ENCODE assay signal across 22 cellular contexts in the genomic region with DNA sequence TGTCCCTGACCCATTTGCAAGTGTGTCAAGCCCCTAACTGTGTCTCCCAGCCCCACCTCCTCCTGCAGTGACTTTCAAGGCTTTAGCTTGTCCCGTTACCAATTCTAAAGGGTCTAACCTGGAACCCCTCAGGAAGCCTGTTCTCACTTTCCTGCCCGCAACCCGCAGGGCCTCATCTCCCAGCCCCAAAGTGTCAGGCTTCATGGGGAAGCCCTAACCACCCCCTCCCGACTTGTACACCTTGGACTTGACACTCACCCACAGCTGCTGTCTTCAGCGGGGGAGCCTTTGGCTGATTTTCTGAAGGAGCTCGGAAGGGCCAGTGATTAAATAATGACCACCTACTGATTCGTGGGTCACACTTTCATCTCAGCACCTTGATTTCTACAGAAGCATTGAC. TPM values are rescaled to one million over a fixed set of nuclear protein-coding genes. Genes with fewer than 3 reads are reported as not detected.
A peak's percentile ranks its signal among the peaks of the same experiment; 100 is the strongest.
DNase-seq lines count a peak whose midpoint lies in the region; ATAC-seq and TF ChIP-seq lines count a peak whose summit lies in the region.
"Had no signal": no experiment of that assay in that cellular context is flagged by ENCODE, and none has a peak within 500 bp of the region (broad histone marks: within the 10 kb centered on the region; RNA-seq: fewer than 3 reads in every experiment).

No MANE protein-coding gene starts in this region.

- H3K9me3 ChIP-seq in spleen = no peaks in the 10 kb centered on the region
- H3K9me3 ChIP-seq: lower lobe of right lung, right atrium auricular region had no signal

- TF ChIP-seq POLR2A in spleen (IDR thresholded peaks at IDR 0.05) = no peak

- H3K4me1 Mint-ChIP-seq in activated naive CD4-positive, alpha-beta T cell treated with anti-CD3 and anti-CD28 coated beads for 36 hours (ENCODE audit: low read depth) = peaks cover 78% of the 10 kb centered on the region
- H3K4me1 Mint-ChIP-seq in activated CD8-positive, alpha-beta T cell treated with anti-CD3 and anti-CD28 coated beads, Interleukin-2, amount 10 ng/mL, durations not matched to agents 7 days and 5 days (ENCODE audit: low read depth) = peaks cover 78% of the 10 kb centered on the region
- H3K4me1 Mint-ChIP-seq in stimulated activated naive CD8-positive, alpha-beta T cell treated with anti-CD3 and anti-CD28 coated beads, Interleukin-15, amount 100 ng/mL, for 72 hours = peaks cover 96% of the 10 kb centered on the region

- H3K27ac ChIP-seq in spleen = peak overlapping the region in 3 of 8 donors; percentile 35 to 82 (median 76)
- H3K27ac ChIP-seq: cardiac muscle cell, GM23248, HL-60, lower lobe of right lung, right atrium auricular region had no signal

- no peak for TF ChIP-seq CTCF in spleen (IDR thresholded peaks at IDR 0.05 in 8 of 11, conservative IDR thresholded peaks at IDR 0.05 in 3 of 11)

- peaks cover 76% of the 10 kb centered on the region for H3K36me3 Mint-ChIP-seq in activated naive CD4-positive, alpha-beta T cell treated with anti-CD3 and anti-CD28 coated beads for 36 hours (ENCODE audit: low read depth)
- H3K36me3 Mint-ChIP-seq in activated CD8-positive, alpha-beta T cell treated with anti-CD3 and anti-CD28 coated beads, Interleukin-2, amount 10 ng/mL, durations not matched to agents 7 days and 5 days (ENCODE audit: low read depth) = peaks cover 92% of the 10 kb centered on the region

- POLR2A ChIA-PET in activated CD8-positive, alpha-beta T cell treated with anti-CD3 and anti-CD28 coated beads, Interleukin-2, amount 10 ng/mL, durations not matched to agents 7 days and 5 days (lab: Charles Lee) = interaction anchor here (1.4 to 8.0 kb wide), 7 partner anchors 9 to 39 kb away, joined by 3 to 68 read pairs (median 6); a partner anchor contains a TSS

- ATAC-seq in activated CD8-positive, alpha-beta T cell treated with anti-CD3 and anti-CD28 coated beads, Interleukin-2, amount 10 ng/mL, durations not matched to agents 7 days and 5 days = peak; percentile 41
- peak; percentile 43 for ATAC-seq in stimulated activated naive CD8-positive, alpha-beta T cell treated with anti-CD3 and anti-CD28 coated beads, Interleukin-15, amount 100 ng/mL, for 72 hours
- ATAC-seq: GM12878, lower lobe of right lung had no signal

- intact Hi-C loops in activated naive CD4-positive, alpha-beta T cell treated with anti-CD3 and anti-CD28 coated beads for 36 hours (cut with micrococcal nuclease) = no loop called here
- intact Hi-C loops in spleen (cut with DNase I; ENCODE audit: low total_unique reads) = no loop called here

- CTCF ChIA-PET in activated naive CD4-positive, alpha-beta T cell treated with anti-CD3 and anti-CD28 coated beads for 36 hours (lab: Charles Lee) = interaction anchor here (1.4 to 4.9 kb wide), 2 partner anchors 58 to 62 kb away, joined by 4 to 22 read pairs; no protein-coding TSS in a partner anchor
- CTCF ChIA-PET in activated CD8-positive, alpha-beta T cell treated with anti-CD3 and anti-CD28 coated beads, Interleukin-2, amount 10 ng/mL, durations not matched to agents 7 days and 5 days (lab: Charles Lee) = interaction anchor here (1.0 to 5.5 kb wide), 8 partner anchors 8 to 62 kb away, joined by 3 to 55 read pairs (median 3); a partner anchor contains a TSS

- no peak for DNase-seq in activated naive CD4-positive, alpha-beta T cell treated with anti-CD3 and anti-CD28 coated beads for 36 hours
- DNase-seq in activated naive CD4-positive, alpha-beta T cell (lab: John Stamatoyannopoulos, UW) = no peak
- peak; percentile 50 for DNase-seq in activated CD8-positive, alpha-beta T cell treated with anti-CD3 and anti-CD28 coated beads, Interleukin-2, amount 10 ng/mL, durations not matched to agents 7 days and 5 days
- peak; percentile 30 for DNase-seq in mesenteric fat pad (ENCODE audit: low spot score)
- peak in 1 of 2 donors; percentile 57 for DNase-seq in stimulated activated naive CD8-positive, alpha-beta T cell treated with anti-CD3 and anti-CD28 coated beads, Interleukin-15, amount 100 ng/mL, for 72 hours
- DNase-seq in NCI-H774 (lab: John Stamatoyannopoulos, UW) = no peak
- DNase-seq in spleen = no peak
- no peak for DNase-seq in NCI-H1436 (lab: John Stamatoyannopoulos, UW)
- DNase-seq: amygdala, dermis blood vessel endothelial cell, foreskin melanocyte, GM23248, hypothalamus, islet precursor cell, lower lobe of right lung, NCI-H524, occipital lobe, RPMI8226 had no signal

- peaks cover 0 to 69% (median 40%) of the 10 kb centered on the region in 6 donors for H3K4me1 ChIP-seq in spleen
- H3K4me1 ChIP-seq: lower lobe of right lung, right atrium auricular region had no signal

- H3K36me3 ChIP-seq in spleen = peaks cover 0 to 100% (median 80%) of the 10 kb centered on the region in 6 donors
- H3K36me3 ChIP-seq: cardiac muscle cell had no signal

- H3K27me3 ChIP-seq in spleen (replicated peaks in 1 of 7) = no peaks in the 10 kb centered on the region
- H3K27me3 ChIP-seq: cardiac muscle cell, right atrium auricular region had no signal

- no peaks in the 10 kb centered on the region for H3K27me3 Mint-ChIP-seq in activated naive CD4-positive, alpha-beta T cell treated with anti-CD3 and anti-CD28 coated beads for 36 hours (ENCODE audit: low read depth)
- H3K27me3 Mint-ChIP-seq in activated CD8-positive, alpha-beta T cell treated with anti-CD3 and anti-CD28 coated beads, Interleukin-2, amount 10 ng/mL, durations not matched to agents 7 days and 5 days (ENCODE audit: low read depth) = no peaks in the 10 kb centered on the region
- H3K27me3 Mint-ChIP-seq in stimulated activated naive CD8-positive, alpha-beta T cell treated with anti-CD3 and anti-CD28 coated beads, Interleukin-15, amount 100 ng/mL, for 72 hours = no peaks in the 10 kb centered on the region

- WGBS in spleen, 5 donors = 80 to 91% (median 85%) methylated on average over 7 of the region's 7 CpGs

- no peak overlapping the region for H3K4me3 ChIP-seq in spleen
- H3K4me3 ChIP-seq: cardiac muscle cell, GM12878, GM23248, lower lobe of right lung, right atrium auricular region had no signal

- peak overlapping the region; percentile 57 for H3K27ac Mint-ChIP-seq in activated naive CD4-positive, alpha-beta T cell treated with anti-CD3 and anti-CD28 coated beads for 36 hours
- H3K27ac Mint-ChIP-seq in activated CD8-positive, alpha-beta T cell treated with anti-CD3 and anti-CD28 coated beads, Interleukin-2, amount 10 ng/mL, durations not matched to agents 7 days and 5 days = peak overlapping the region; percentile 81
- H3K27ac Mint-ChIP-seq in stimulated activated naive CD8-positive, alpha-beta T cell treated with anti-CD3 and anti-CD28 coated beads, Interleukin-15, amount 100 ng/mL, for 72 hours = peak overlapping the region; percentile 34 to 78

- no peak overlapping the region for H3K4me3 Mint-ChIP-seq in activated naive CD4-positive, alpha-beta T cell treated with anti-CD3 and anti-CD28 coated beads for 36 hours
- peak overlapping the region; percentile 41 for H3K4me3 Mint-ChIP-seq in activated CD8-positive, alpha-beta T cell treated with anti-CD3 and anti-CD28 coated beads, Interleukin-2, amount 10 ng/mL, durations not matched to agents 7 days and 5 days
- H3K4me3 Mint-ChIP-seq in stimulated activated naive CD8-positive, alpha-beta T cell treated with anti-CD3 and anti-CD28 coated beads, Interleukin-15, amount 100 ng/mL, for 72 hours = peak overlapping the region; percentile 79 to 81

- no peaks in the 10 kb centered on the region for H3K9me3 Mint-ChIP-seq in activated naive CD4-positive, alpha-beta T cell treated with anti-CD3 and anti-CD28 coated beads for 36 hours
- H3K9me3 Mint-ChIP-seq in activated CD8-positive, alpha-beta T cell treated with anti-CD3 and anti-CD28 coated beads, Interleukin-2, amount 10 ng/mL, durations not matched to agents 7 days and 5 days (ENCODE audit: insufficient read depth) = no peaks in the 10 kb centered on the region
- no peaks in the 10 kb centered on the region for H3K9me3 Mint-ChIP-seq in stimulated activated naive CD8-positive, alpha-beta T cell treated with anti-CD3 and anti-CD28 coated beads, Interleukin-15, amount 100 ng/mL, for 72 hours

RNA-seq across cellular contexts. Expression of a gene that starts 33.1 kb away (rescaled TPM):
- total RNA-seq in activated naive CD4-positive, alpha-beta T cell treated with anti-CD3 and anti-CD28 coated beads for 36 hours = 100 to 1,000 TPM; 104 to 119 TPM
- total RNA-seq in activated CD8-positive, alpha-beta T cell treated with anti-CD3 and anti-CD28 coated beads, Interleukin-2, amount 10 ng/mL, durations not matched to agents 7 days and 5 days = 100 to 1,000 TPM; 280 to 291 TPM
- total RNA-seq in mesenteric fat pad (63.9 TPM), spleen (100 to 1,000 TPM; 206 to 401 (median 237) TPM)
- polyA plus RNA-seq in spleen = 100 to 1,000 TPM in 2 of 3 donors, 10 to 100 TPM in 1; 52.0 to 175 (median 161) TPM
- total RNA-seq: cardiac muscle cell had no signal
- polyA plus RNA-seq: cardiac muscle cell had no signal

Comparison
In these comparisons a context has a peak if more than half of its experiments do, and no peak if none do; other contexts are left out.
1. DNase-seq: peak in activated CD8-positive, alpha-beta T cell treated with anti-CD3 and anti-CD28 coated beads, Interleukin-2, amount 10 ng/mL, durations not matched to agents 7 days and 5 days (single experiment) and mesenteric fat pad (single experiment); none in activated naive CD4-positive, alpha-beta T cell treated with anti-CD3 and anti-CD28 coated beads for 36 hours (single experiment), activated naive CD4-positive, alpha-beta T cell (0 of 4), NCI-H774 (single experiment), spleen (single experiment) and NCI-H1436 (single experiment).
2. Peak in every context shown above with its lines, with median percentiles within 50 percentile points of each other: H3K27ac Mint-ChIP-seq.